ENCODE assay signal across 9 cellular contexts in genomic region chr10:6567203-6567703, GRCh38.
"Had no signal": no experiment of that assay in that cellular context is flagged by ENCODE, and none has a peak within 500 bp of the region (broad histone marks: within the 10 kb centered on the region; RNA-seq: fewer than 3 reads in every experiment).

No MANE protein-coding gene starts in this region.

- H3K27ac ChIP-seq: epithelial cell of prostate, hepatocyte, parathyroid adenoma, WERI-Rb-1 had no signal

- H3K4me3 ChIP-seq: hepatocyte had no signal

- H3K4me3 Mint-ChIP-seq: activated CD8-positive, alpha-beta memory T cell treated with anti-CD3 and anti-CD28 coated beads, Interleukin-2, amount 10 ng/mL, durations not matched to agents 7 days and 5 days had no signal

- H3K27me3 Mint-ChIP-seq: activated CD8-positive, alpha-beta memory T cell treated with anti-CD3 and anti-CD28 coated beads, Interleukin-2, amount 10 ng/mL, durations not matched to agents 7 days and 5 days had no signal

- H3K36me3 ChIP-seq: WERI-Rb-1 had no signal

- H3K27ac Mint-ChIP-seq: activated CD8-positive, alpha-beta memory T cell treated with anti-CD3 and anti-CD28 coated beads, Interleukin-2, amount 10 ng/mL, durations not matched to agents 7 days and 5 days had no signal

- ATAC-seq: activated CD8-positive, alpha-beta memory T cell treated with anti-CD3 and anti-CD28 coated beads, Interleukin-2, amount 10 ng/mL, durations not matched to agents 7 days and 5 days had no signal

- DNase-seq: activated CD4-positive, alpha-beta T cell treated with anti-CD3 and anti-CD28 coated beads for 4 hours; activated CD8-positive, alpha-beta memory T cell treated with anti-CD3 and anti-CD28 coated beads, Interleukin-2, amount 10 ng/mL, durations not matched to agents 7 days and 5 days; kidney glomerular epithelial cell; small intestine; trophoblast cell; WERI-Rb-1 had no signal
